16 cellular contexts compared by ENCODE assay signal in genomic region chr15:52546031-52546751, GRCh38. TPM values are rescaled to one million over a fixed set of nuclear protein-coding genes. Genes with fewer than 3 reads are reported as not detected.
DNase-seq lines count a peak whose midpoint lies in the region; ATAC-seq and TF ChIP-seq lines count a peak whose summit lies in the region.
"Had no signal": no experiment of that assay in that cellular context is flagged by ENCODE, and none has a peak within 500 bp of the region (broad histone marks: within the 10 kb centered on the region; RNA-seq: fewer than 3 reads in every experiment).

No MANE protein-coding gene starts in this region.

- H3K79me1 ChIP-seq in H9 (ENCODE audit: insufficient read depth, low read depth, low read length, poor library complexity, severe bottlenecking) (no peaks in the 10 kb centered on the region), mesendoderm (ENCODE audit: low read length) (no peaks in the 10 kb centered on the region)

- H3K27me3 Mint-ChIP-seq in H9 (ENCODE audit: low read depth): peaks cover 3% of the 10 kb centered on the region
- no peaks in the 10 kb centered on the region for H3K27me3 Mint-ChIP-seq in activated naive CD8-positive, alpha-beta T cell treated with anti-CD3 and anti-CD28 coated beads, Interleukin-2, amount 50 U/mL, for 24 hours

- H2BK20ac ChIP-seq in H9 (ENCODE audit: low read depth, low read length, poor library complexity, severe bottlenecking): no peak overlapping the region

- H2AK5ac ChIP-seq in H9 (ENCODE audit: insufficient read length, low read length) (no peak overlapping the region), mesendoderm (ENCODE audit: low read length) (no peak overlapping the region)

- no peak overlapping the region for H3T11ph ChIP-seq in H9 (ENCODE audit: low read length)

- H3K23me2 ChIP-seq in H9 (ENCODE audit: insufficient read length, low read depth, low read length, poor library complexity, severe bottlenecking): no peaks in the 10 kb centered on the region

- H3K9ac ChIP-seq in H9 (ENCODE audit: extremely low read depth, insufficient read length, low read length): no peak overlapping the region
- no peak overlapping the region for H3K9ac ChIP-seq in mesendoderm (ENCODE audit: low read length)

- H3K36me3 ChIP-seq in mesendoderm (ENCODE audit: control insufficient read depth, insufficient read depth, low read length): peaks cover 2% of the 10 kb centered on the region

- H3K4me3 ChIP-seq in mesendoderm (ENCODE audit: low read length): no peak overlapping the region
- H3K4me3 ChIP-seq: tibial nerve had no signal

- H3K79me2 ChIP-seq in H9 (ENCODE audit: insufficient read depth, low read length) (no peaks in the 10 kb centered on the region), mesendoderm (ENCODE audit: control insufficient read depth, insufficient read depth, low read length) (no peaks in the 10 kb centered on the region)

- no peak overlapping the region for H4K5ac ChIP-seq in H9 (ENCODE audit: insufficient read length, low read depth, low read length)
- H4K5ac ChIP-seq in mesendoderm (ENCODE audit: low read length): no peak overlapping the region

- H2BK15ac ChIP-seq in H9 (ENCODE audit: low read depth, low read length) (no peak overlapping the region), mesendoderm (replicated peaks; ENCODE audit: low read depth) (no peak overlapping the region)

- no peak overlapping the region for H2AFZ ChIP-seq in H9 (ENCODE audit: low read length)

- WGBS in H9 (ENCODE audit: extremely low coverage, insufficient read length, low lambda C conversion rate): no CpG with 5 or more reads among the region's 5 CpGs
- WGBS in mesendoderm (ENCODE audit: extremely low coverage, insufficient coverage, low lambda C conversion rate): no CpG with 5 or more reads among the region's 5 CpGs

- H2BK5ac ChIP-seq in H9 (ENCODE audit: insufficient read length, low read length): no peak overlapping the region
- no peak overlapping the region for H2BK5ac ChIP-seq in mesendoderm (ENCODE audit: low read length)

- H3K23ac ChIP-seq in H9 (ENCODE audit: insufficient read length, low read depth, low read length) (no peak overlapping the region), mesendoderm (ENCODE audit: low read length) (no peak overlapping the region)

- peaks cover 2 to 12% of the 10 kb centered on the region in 2 experiments; a peak in 2 of 5 replicates for H3K9me3 Mint-ChIP-seq in H9
- H3K9me3 Mint-ChIP-seq in activated naive CD8-positive, alpha-beta T cell treated with anti-CD3 and anti-CD28 coated beads, Interleukin-2, amount 50 U/mL, for 24 hours: no peaks in the 10 kb centered on the region

- H4K20me1 ChIP-seq in H9 (ENCODE audit: control insufficient read depth, insufficient read depth, insufficient read length): no peaks in the 10 kb centered on the region

- H3K36me3 Mint-ChIP-seq in H9 (ENCODE audit: insufficient read depth in 1 of 3, low read depth in 3 of 3): peaks cover 35 to 61% (median 56%) of the 10 kb centered on the region in 3 experiments
- H3K36me3 Mint-ChIP-seq in activated naive CD8-positive, alpha-beta T cell treated with anti-CD3 and anti-CD28 coated beads, Interleukin-2, amount 50 U/mL, for 24 hours (ENCODE audit: low read depth): peaks cover 39% of the 10 kb centered on the region

- H3K4ac ChIP-seq in H9 (ENCODE audit: low read depth, low read length): no peak overlapping the region
- no peak overlapping the region for H3K4ac ChIP-seq in mesendoderm (ENCODE audit: low read depth, low read length)

- H3K14ac ChIP-seq in H9 (ENCODE audit: insufficient read depth, low read length): no peak overlapping the region

- H4K8ac ChIP-seq in H9 (replicated peaks; ENCODE audit: insufficient read length, low read depth, low read length): no peak overlapping the region
- H4K8ac ChIP-seq in mesendoderm (ENCODE audit: low read depth, low read length): no peak overlapping the region

- H3K27ac ChIP-seq in H9 (ENCODE audit: insufficient read length, low read depth, low read length) (no peak overlapping the region), mesendoderm (ENCODE audit: low read depth, low read length) (no peak overlapping the region)
- H3K27ac ChIP-seq: 22Rv1, tibial nerve had no signal

- H2BK120ac ChIP-seq in H9 (ENCODE audit: low read depth, low read length, poor library complexity, severe bottlenecking) (no peak overlapping the region), mesendoderm (ENCODE audit: low read depth, low read length) (no peak overlapping the region)

- H3K9me3 ChIP-seq in H9 (ENCODE audit: control insufficient read depth, low read depth, low read length): no peaks in the 10 kb centered on the region
- H3K9me3 ChIP-seq: tibial nerve had no signal

- DNase-seq in DMS53 (lab: John Stamatoyannopoulos, UW) (peak; percentile 20), DMS53 treated with DMSO at 0.1 percent for 48 hours (lab: John Stamatoyannopoulos, UW; ENCODE audit: unreplicated experiment) (no peak), H9 (peak; percentile 38), mesendoderm (peak; percentile 31), NCI-H1694 (lab: John Stamatoyannopoulos, UW) (no peak), RKO (ENCODE audit: low spot score) (no peak)
- DNase-seq in activated naive CD8-positive, alpha-beta T cell treated with anti-CD3 and anti-CD28 coated beads, Interleukin-2, amount 50 U/mL, for 24 hours: no peak
- DNase-seq in activated CD4-positive, CD25-positive, alpha-beta regulatory T cell (lab: John Stamatoyannopoulos, UW): no peak
- DNase-seq: glutamatergic neuron; kidney; NCI-H1930; NCI-H526 treated with DMSO at 0.1 percent for 48 hours; retina; stimulated activated CD4-positive, alpha-beta T cell treated with anti-CD3 and anti-CD28 coated beads, Interleukin-2, amount 100 ng/mL, for 24 hours had no signal

- H2BK12ac ChIP-seq in H9 (ENCODE audit: insufficient read length, low read depth, low read length): no peak overlapping the region

- peak; percentile 24 for ATAC-seq in activated naive CD8-positive, alpha-beta T cell treated with anti-CD3 and anti-CD28 coated beads, Interleukin-2, amount 50 U/mL, for 24 hours

- no peak overlapping the region for H4K91ac ChIP-seq in H9 (ENCODE audit: insufficient read length, low read depth, low read length)

- H3K4me2 ChIP-seq in H9 (ENCODE audit: insufficient read depth, insufficient read length, low read length) (no peak overlapping the region), mesendoderm (ENCODE audit: low read length) (no peak overlapping the region)

- H3K56ac ChIP-seq in H9 (ENCODE audit: insufficient read length, low read depth, low read length): no peak overlapping the region
- H3K56ac ChIP-seq in mesendoderm (ENCODE audit: low read length): no peak overlapping the region

- no peak overlapping the region for H3K4me3 Mint-ChIP-seq in H9
- no peak overlapping the region for H3K4me3 Mint-ChIP-seq in activated naive CD8-positive, alpha-beta T cell treated with anti-CD3 and anti-CD28 coated beads, Interleukin-2, amount 50 U/mL, for 24 hours

- TF ChIP-seq CTCF in H9 (conservative IDR thresholded peaks at IDR 0.05): no peak

- H3K4me1 Mint-ChIP-seq in H9: no peaks in the 10 kb centered on the region
- peaks cover 2% of the 10 kb centered on the region for H3K4me1 Mint-ChIP-seq in activated naive CD8-positive, alpha-beta T cell treated with anti-CD3 and anti-CD28 coated beads, Interleukin-2, amount 50 U/mL, for 24 hours

- H3K27ac Mint-ChIP-seq in H9: peak overlapping the region in 2 of 3 experiments; percentile 30 to 82; a peak in 4 of 7 replicates
- no peak overlapping the region for H3K27ac Mint-ChIP-seq in activated naive CD8-positive, alpha-beta T cell treated with anti-CD3 and anti-CD28 coated beads, Interleukin-2, amount 50 U/mL, for 24 hours

- H3K4me1 ChIP-seq in H9 (ENCODE audit: insufficient read depth, low read length): no peaks in the 10 kb centered on the region
- no peaks in the 10 kb centered on the region for H3K4me1 ChIP-seq in mesendoderm (ENCODE audit: control insufficient read depth, low read depth, low read length)
- H3K4me1 ChIP-seq: tibial nerve had no signal

- H3K27me3 ChIP-seq in H9 (ENCODE audit: insufficient read depth, low read length) (no peaks in the 10 kb centered on the region), mesendoderm (ENCODE audit: insufficient read depth, low read length, poor library complexity) (no peaks in the 10 kb centered on the region)
- H3K27me3 ChIP-seq: tibial nerve had no signal

- no peak overlapping the region for H3K18ac ChIP-seq in H9 (ENCODE audit: insufficient read length, low read depth, low read length)
- no peak overlapping the region for H3K18ac ChIP-seq in mesendoderm (ENCODE audit: low read length)

RNA-seq across cellular contexts. Expression of gene MYO5A, which starts 17.5 kb away (rescaled TPM):
- total RNA-seq in H9 (2021): 21.8 and 22.0 TPM in 2 replicates
- 7.5 TPM for polyA plus RNA-seq in mesendoderm (2013, experiment 1 of 2)
- polyA plus RNA-seq in mesendoderm (2013, experiment 2 of 2): 8.2 TPM

RNA-seq across cellular contexts. Expression of gene ARPP19, which starts 22.6 kb away (rescaled TPM):
- total RNA-seq in H9 (2021): 229 and 247 TPM in 2 replicates
- polyA plus RNA-seq in mesendoderm (2013, experiment 1 of 2): 99.8 TPM
- 99.5 TPM for polyA plus RNA-seq in mesendoderm (2013, experiment 2 of 2)

Comparison
In these comparisons a context has a peak if more than half of its experiments do, and no peak if none do; other contexts are left out.
1. DNase-seq: peak in DMS53 (single experiment), H9 (single experiment) and mesendoderm (single experiment); none in DMS53 treated with DMSO at 0.1 percent for 48 hours (single experiment), activated naive CD8-positive, alpha-beta T cell treated with anti-CD3 and anti-CD28 coated beads, Interleukin-2, amount 50 U/mL, for 24 hours (single experiment), NCI-H1694 (single experiment), activated CD4-positive, CD25-positive, alpha-beta regulatory T cell (0 of 4) and RKO (single experiment).